13 cellular contexts compared by ENCODE assay signal in the genomic region with DNA sequence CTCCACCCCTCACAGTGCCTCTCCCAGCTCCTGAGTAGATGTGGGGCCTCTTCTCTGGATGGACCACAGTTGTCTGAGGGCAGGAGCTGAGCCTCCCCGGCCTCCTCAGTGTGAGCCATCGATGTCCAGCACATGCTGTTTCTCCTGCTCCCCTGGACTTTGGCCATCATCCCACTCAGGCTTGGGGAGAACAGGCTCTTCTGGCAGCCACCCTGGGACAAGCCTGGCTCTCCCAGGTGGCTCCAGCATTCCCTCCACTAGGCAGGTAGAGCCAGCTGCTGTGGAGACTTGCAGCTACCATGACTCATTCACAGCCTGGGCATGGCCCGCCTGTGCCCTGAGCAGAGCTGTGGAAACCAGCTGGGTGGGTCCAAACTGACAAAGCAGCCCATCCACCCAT.
DNase-seq lines count a peak whose midpoint lies in the region; ATAC-seq and TF ChIP-seq lines count a peak whose summit lies in the region.
"Had no signal": no experiment of that assay in that cellular context is flagged by ENCODE, and none has a peak within 500 bp of the region (broad histone marks: within the 10 kb centered on the region; RNA-seq: fewer than 3 reads in every experiment).

No MANE protein-coding gene starts in this region.

- H3K9me3 ChIP-seq in left ventricle myocardium inferior (replicated peaks) (no peaks in the 10 kb centered on the region), mucosa of descending colon (no peaks in the 10 kb centered on the region)

- no peaks in the 10 kb centered on the region for H3K27me3 ChIP-seq in left ventricle myocardium inferior (ENCODE audit: low read depth)

- H3K36me3 ChIP-seq in left ventricle myocardium inferior: no peaks in the 10 kb centered on the region
- no peaks in the 10 kb centered on the region for H3K36me3 ChIP-seq in mucosa of descending colon (ENCODE audit: low read depth)

- intact Hi-C loops in left ventricle myocardium superior (cut with micrococcal nuclease): no loop called here
- intact Hi-C loops in left ventricle myocardium inferior (cut with micrococcal nuclease): no loop called here
- intact Hi-C loops in mucosa of descending colon (cut with DNase I, micrococcal nuclease): no loop called here

- ATAC-seq in left ventricle myocardium superior (peak; percentile 41), mucosa of descending colon (peak; percentile 87), GM18511 (IDR thresholded peaks at IDR 0.05; ENCODE audit: unreplicated experiment) (no peak)
- ATAC-seq: natural killer cell had no signal

- TF ChIP-seq CTCF in left ventricle myocardium inferior (IDR thresholded peaks at IDR 0.05; ENCODE audit: borderline replicate concordance) (no peak), epithelial cell of esophagus (IDR thresholded peaks at IDR 0.05; ENCODE audit: insufficient read depth, low read depth, low read length, missing control alignments) (peak; percentile 62), mucosa of descending colon (IDR thresholded peaks at IDR 0.05) (no peak)

- H3K4me3 ChIP-seq in left ventricle myocardium inferior: no peak overlapping the region
- H3K4me3 ChIP-seq in epithelial cell of esophagus (ENCODE audit: low read length): no peak overlapping the region
- no peak overlapping the region for H3K4me3 ChIP-seq in mucosa of descending colon

- no peak for DNase-seq in left ventricle myocardium superior
- no peak for DNase-seq in left ventricle myocardium inferior
- DNase-seq in epithelial cell of esophagus (ENCODE audit: low read depth): peak; percentile 96
- peak in 2 of 3 donors; percentile 64 to 78 for DNase-seq in mucosa of descending colon
- DNase-seq in DMS79 (lab: John Stamatoyannopoulos, UW): no peak
- DNase-seq in NOMO-1 (lab: John Stamatoyannopoulos, UW; ENCODE audit: unreplicated experiment in 2 of 2): no peak
- no peak for DNase-seq in activated T-cell treated with anti-CD3 and anti-CD28 coated beads, Interleukin-2, amount 50 U/mL, for 1 hour
- DNase-seq: activated T-cell treated with anti-CD3 and anti-CD28 coated beads, Interleukin-2, amount 50 U/mL, for 24 hours; amygdala; HFFc6; natural killer cell; NCI-H2171 treated with DMSO at 0.1 percent for 48 hours had no signal

- H3K27ac ChIP-seq in left ventricle myocardium inferior (replicated peaks): no peak overlapping the region

- H3K4me1 ChIP-seq in left ventricle myocardium inferior (peaks cover 18% of the 10 kb centered on the region), mucosa of descending colon (ENCODE audit: low read depth) (peaks cover 12% of the 10 kb centered on the region)

Comparison
In these comparisons a context has a peak if more than half of its experiments do, and no peak if none do; other contexts are left out.
1. DNase-seq: peak in epithelial cell of esophagus (single experiment) and mucosa of descending colon (2 of 3); none in left ventricle myocardium superior (single experiment), left ventricle myocardium inferior (single experiment), DMS79 (single experiment), NOMO-1 (0 of 2) and activated T-cell treated with anti-CD3 and anti-CD28 coated beads, Interleukin-2, amount 50 U/mL, for 1 hour (single experiment).